1 cellular context compared by ENCODE assay signal in genomic region chr6:37617073-37617472, GRCh38.
TF ChIP-seq lines count a peak whose summit lies in the region.

No MANE protein-coding gene starts in this region.

TF ChIP-seq in IMR-90, 13 proteins besides CTCF, POLR2A, EP300 and RAD21 (continued from another document):
- no peak for TF ChIP-seq ELK1 (IDR thresholded peaks at IDR 0.05; ENCODE audit: borderline replicate concordance, low read depth, low read length)
- no peak for TF ChIP-seq BHLHE40 (IDR thresholded peaks at IDR 0.05; ENCODE audit: low read depth, low read length)
- TF ChIP-seq RFX5 (IDR thresholded peaks at IDR 0.05; ENCODE audit: low read depth, low read length) = no peak
- no peak for TF ChIP-seq SMC3 (IDR thresholded peaks at IDR 0.05; ENCODE audit: low read depth, low read length)
- TF ChIP-seq CEBPB (IDR thresholded peaks at IDR 0.05; ENCODE audit: low read depth, low read length) = no peak
- TF ChIP-seq USF2 (IDR thresholded peaks at IDR 0.05; ENCODE audit: low read depth, low read length) = no peak
- no peak for TF ChIP-seq CHD1 (IDR thresholded peaks at IDR 0.05; ENCODE audit: low read depth, low read length)
- TF ChIP-seq MXI1 (IDR thresholded peaks at IDR 0.05; ENCODE audit: borderline replicate concordance, low read depth, low read length) = no peak
